15 cellular contexts compared by ENCODE assay signal in genomic region chr3:120344349-120344748, GRCh38. TPM values are rescaled to one million over a fixed set of nuclear protein-coding genes. Genes with fewer than 3 reads are reported as not detected.
A peak's percentile ranks its signal among the peaks of the same experiment; 100 is the strongest.
DNase-seq lines count a peak whose midpoint lies in the region; ATAC-seq, FAIRE-seq and TF ChIP-seq lines count a peak whose summit lies in the region.
"Had no signal": no experiment of that assay in that cellular context is flagged by ENCODE, and none has a peak within 500 bp of the region (broad histone marks: within the 10 kb centered on the region; RNA-seq: fewer than 3 reads in every experiment).

No MANE protein-coding gene starts in this region.

- intact Hi-C loops in activated T-helper 1 cell treated with anti-CD3 and anti-CD28 coated beads, Interleukin-12 subunit alpha, Interleukin-12 subunit beta, Interleukin-2, Interleukin-4 antibody, amounts not matched to agents 30 ng/mL and 10 ng/mL and 1 ng/mL, durations not matched to agents 14 hours and 24 hours and 36 hours (cut with micrococcal nuclease) = loop anchor here (2.0 to 10.0 kb wide), 4 partner anchors 432 to 1090 kb away; partner anchors contain the start of genes POGLUT1 and TMEM39A
- intact Hi-C loops in lower lobe of right lung (cut with DNase I) = no loop called here

- no peak for FAIRE-seq in frontal cortex (lab: Jason Lieb, UNC)

- H3K4me1 ChIP-seq in lower lobe of right lung = peaks cover 40% of the 10 kb centered on the region

- no peaks in the 10 kb centered on the region for H3K27me3 Mint-ChIP-seq in activated T-helper 1 cell treated with anti-CD3 and anti-CD28 coated beads, Interleukin-12 subunit alpha, Interleukin-12 subunit beta, Interleukin-2, Interleukin-4 antibody, amounts not matched to agents 30 ng/mL and 10 ng/mL and 1 ng/mL, durations not matched to agents 14 hours and 24 hours and 36 hours (ENCODE audit: insufficient read depth)

- no peak overlapping the region for H3K4me3 ChIP-seq in lower lobe of right lung

- no peaks in the 10 kb centered on the region for H3K36me3 ChIP-seq in lower lobe of right lung

- no peaks in the 10 kb centered on the region for H3K27me3 ChIP-seq in lower lobe of right lung (ENCODE audit: low read depth)

- no peak for TF ChIP-seq CTCF in lower lobe of right lung (IDR thresholded peaks at IDR 0.05)

- H3K9me3 Mint-ChIP-seq in activated T-helper 1 cell treated with anti-CD3 and anti-CD28 coated beads, Interleukin-12 subunit alpha, Interleukin-12 subunit beta, Interleukin-2, Interleukin-4 antibody, amounts not matched to agents 30 ng/mL and 10 ng/mL and 1 ng/mL, durations not matched to agents 14 hours and 24 hours and 36 hours = peaks cover 12% of the 10 kb centered on the region

- H3K27ac Mint-ChIP-seq in activated T-helper 1 cell treated with anti-CD3 and anti-CD28 coated beads, Interleukin-12 subunit alpha, Interleukin-12 subunit beta, Interleukin-2, Interleukin-4 antibody, amounts not matched to agents 30 ng/mL and 10 ng/mL and 1 ng/mL, durations not matched to agents 14 hours and 24 hours and 36 hours = peak overlapping the region; percentile 82

- no peak overlapping the region for H3K27ac ChIP-seq in lower lobe of right lung

- H3K4me1 Mint-ChIP-seq in activated T-helper 1 cell treated with anti-CD3 and anti-CD28 coated beads, Interleukin-12 subunit alpha, Interleukin-12 subunit beta, Interleukin-2, Interleukin-4 antibody, amounts not matched to agents 30 ng/mL and 10 ng/mL and 1 ng/mL, durations not matched to agents 14 hours and 24 hours and 36 hours (ENCODE audit: low read depth) = peaks cover 47% of the 10 kb centered on the region

- H3K4me3 Mint-ChIP-seq in activated T-helper 1 cell treated with anti-CD3 and anti-CD28 coated beads, Interleukin-12 subunit alpha, Interleukin-12 subunit beta, Interleukin-2, Interleukin-4 antibody, amounts not matched to agents 30 ng/mL and 10 ng/mL and 1 ng/mL, durations not matched to agents 14 hours and 24 hours and 36 hours = peak overlapping the region; percentile 48

- peak; percentile 15 for DNase-seq in EL
- DNase-seq in HCEC 1CT = peak; percentile 9
- DNase-seq in activated T-helper 1 cell treated with anti-CD3 and anti-CD28 coated beads, Interleukin-12 subunit alpha, Interleukin-12 subunit beta, Interleukin-2, Interleukin-4 antibody, amounts not matched to agents 30 ng/mL and 10 ng/mL and 1 ng/mL, durations not matched to agents 14 hours and 24 hours and 36 hours (ENCODE audit: low spot score) = no peak
- peak; percentile 12 for DNase-seq in kidney tubule cell (ENCODE audit: low spot score)
- no peak for DNase-seq in frontal cortex (ENCODE audit: low spot score in 2 of 2)
- no peak for DNase-seq in lower lobe of right lung
- no peak for DNase-seq in NCI-H1930 (lab: John Stamatoyannopoulos, UW)
- DNase-seq: activated effector memory CD4-positive, alpha-beta T cell treated with anti-CD3 and anti-CD28 coated beads, Interleukin-2, amount 50 U/mL, for 16 hours; DMS 273 treated with DMSO at 0.1 percent for 48 hours; head of caudate nucleus; left ventricle myocardium superior; NCI-H187; stimulated activated CD4-positive, alpha-beta T cell treated with anti-CD3 and anti-CD28 coated beads, Interleukin-2, amount 100 ng/mL, for 48 hours; T-helper 9 cell had no signal

- H3K36me3 Mint-ChIP-seq in activated T-helper 1 cell treated with anti-CD3 and anti-CD28 coated beads, Interleukin-12 subunit alpha, Interleukin-12 subunit beta, Interleukin-2, Interleukin-4 antibody, amounts not matched to agents 30 ng/mL and 10 ng/mL and 1 ng/mL, durations not matched to agents 14 hours and 24 hours and 36 hours (ENCODE audit: low read depth) = peaks cover 48% of the 10 kb centered on the region

- H3K9me3 ChIP-seq in lower lobe of right lung = peaks cover 2% of the 10 kb centered on the region

- ATAC-seq in lower lobe of right lung = no peak
- ATAC-seq in HG03097 (IDR thresholded peaks at IDR 0.05; ENCODE audit: low FRiP score, unreplicated experiment) = no peak
- ATAC-seq: left ventricle myocardium superior had no signal

RNA-seq across cellular contexts. Expression of gene LRRC58, which starts 4.8 kb away (rescaled TPM):
- total RNA-seq in activated T-helper 1 cell treated with anti-CD3 and anti-CD28 coated beads, Interleukin-12 subunit alpha, Interleukin-12 subunit beta, Interleukin-2, Interleukin-4 antibody, amounts not matched to agents 30 ng/mL and 10 ng/mL and 1 ng/mL, durations not matched to agents 14 hours and 24 hours and 36 hours = 26.9 and 27.4 TPM in 2 replicates
- total RNA-seq in frontal cortex (22.8 TPM), lower lobe of right lung (19.5 TPM)

RNA-seq across cellular contexts. Expression of gene GPR156, which starts 59.3 kb away (rescaled TPM):
- 0.18 TPM in 1 of 2 replicates, not detected in the other for total RNA-seq in activated T-helper 1 cell treated with anti-CD3 and anti-CD28 coated beads, Interleukin-12 subunit alpha, Interleukin-12 subunit beta, Interleukin-2, Interleukin-4 antibody, amounts not matched to agents 30 ng/mL and 10 ng/mL and 1 ng/mL, durations not matched to agents 14 hours and 24 hours and 36 hours
- total RNA-seq in frontal cortex = 2.0 TPM
- 0.32 TPM for total RNA-seq in lower lobe of right lung

Comparison
In these comparisons a context has a peak if more than half of its experiments do, and no peak if none do; other contexts are left out.
1. DNase-seq: peak in EL (single experiment), HCEC 1CT (single experiment) and kidney tubule cell (single experiment); none in activated T-helper 1 cell treated with anti-CD3 and anti-CD28 coated beads, Interleukin-12 subunit alpha, Interleukin-12 subunit beta, Interleukin-2, Interleukin-4 antibody, amounts not matched to agents 30 ng/mL and 10 ng/mL and 1 ng/mL, durations not matched to agents 14 hours and 24 hours and 36 hours (single experiment), frontal cortex (0 of 2), lower lobe of right lung (single experiment) and NCI-H1930 (0 of 2).